In the genomic region with DNA sequence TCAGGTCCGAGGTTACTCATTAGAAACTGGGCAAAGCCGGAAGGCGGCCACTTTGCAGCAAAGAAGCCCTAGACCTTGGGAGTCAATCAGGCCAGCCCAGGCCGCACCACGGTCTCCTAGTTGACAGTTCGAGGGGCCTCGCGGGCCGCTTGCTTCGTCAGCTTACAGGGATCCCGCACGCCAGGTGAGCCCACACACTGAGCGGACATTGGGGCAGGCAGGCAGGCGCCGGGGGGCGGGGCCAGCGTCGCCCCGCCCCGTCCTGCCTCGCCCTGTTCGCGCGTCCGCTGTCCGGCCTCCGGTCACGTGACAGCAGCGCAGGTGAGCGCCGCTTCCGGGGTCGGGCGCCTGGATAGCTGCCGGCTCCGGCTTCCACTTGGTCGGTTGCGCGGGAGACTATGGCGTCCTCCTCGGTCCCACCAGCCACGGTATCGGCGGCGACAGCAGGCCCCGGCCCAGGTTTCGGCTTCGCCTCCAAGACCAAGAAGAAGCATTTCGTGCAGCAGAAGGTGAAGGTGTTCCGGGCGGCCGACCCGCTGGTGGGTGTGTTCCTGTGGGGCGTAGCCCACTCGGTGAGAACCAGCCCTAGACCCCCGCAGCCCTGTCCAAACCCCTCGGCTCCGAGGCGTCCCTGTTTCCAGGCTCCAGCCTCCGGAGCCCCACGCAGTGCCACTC, we compare ENCODE assay signal across 8 cellular contexts.
DNase-seq lines count a peak whose midpoint lies in the region; ATAC-seq, FAIRE-seq and TF ChIP-seq lines count a peak whose summit lies in the region.

A gene (plus strand): TSS at position 301 of the 675 bp plus-strand sequence. CDS start 98 bp downstream, at position 399.

- FAIRE-seq in GM18507 (lab: Jason Lieb, UNC), result peak; percentile 79

- DNase-seq in GM18507 (ENCODE audit: extremely low spot score, insufficient read length, low read depth) (peak; percentile 96), NCI-H2029 (lab: John Stamatoyannopoulos, UW) (peak; percentile 91), T1000 (lab: John Stamatoyannopoulos, UW) (peak; percentile 100), astrocyte of the hippocampus (ENCODE audit: low read depth, low spot score) (peak; percentile 86), hypothalamus (lab: John Stamatoyannopoulos, UW) (peak in 50 of 51 donors; percentile 21 to 87 (median 69)), retinal pigment epithelial cell (ENCODE audit: low read depth) (peak; percentile 20), dedifferentiated amniotic fluid mesenchymal stem cell (ENCODE audit: extremely low spot score) (no peak)

- TF ChIP-seq CTCF in retinal pigment epithelial cell (conservative IDR thresholded peaks at IDR 0.05; ENCODE audit: low read depth, low read length), result no peak

- H3K4me3 ChIP-seq in retinal pigment epithelial cell (ENCODE audit: low read length), result peak within 1 kb of the TSS; percentile 91

- ATAC-seq in HG02852 (IDR thresholded peaks at IDR 0.05; ENCODE audit: unreplicated experiment), result peak; percentile 97
